24 cellular contexts compared by ENCODE assay signal in genomic region chr6:169909113-169909512, GRCh38.
"Had no signal": no experiment of that assay in that cellular context is flagged by ENCODE, and none has a peak within 500 bp of the region (broad histone marks: within the 10 kb centered on the region; RNA-seq: fewer than 3 reads in every experiment).

No MANE protein-coding gene starts in this region.

- H3K36me3 ChIP-seq: colonic mucosa, esophagus squamous epithelium, gastrocnemius medialis, heart right ventricle, left lung, lower lobe of right lung had no signal

- H3K4me3 ChIP-seq: colonic mucosa, esophagus squamous epithelium, gastrocnemius medialis, heart right ventricle, left lung, lower lobe of right lung, mucosa of descending colon had no signal

- H3K4me3 Mint-ChIP-seq: dendritic cell treated with granulocyte-macrophage colony-stimulating factor and Interleukin-4, amounts not matched to agents 40 ng/mL and 50 ng/mL, for 4 days; effector memory CD8-positive, alpha-beta T cell; endodermal cell; mesothelial cell of epicardium had no signal

- H3K9me3 ChIP-seq: colonic mucosa, esophagus squamous epithelium, gastrocnemius medialis, heart right ventricle, left lung, lower lobe of right lung, mucosa of descending colon had no signal

- DNase-seq: colonic mucosa; cortex of kidney; effector CD8-positive, alpha-beta T cell; effector memory CD8-positive, alpha-beta T cell; endodermal cell; erythroblast; esophagus squamous epithelium; foreskin fibroblast; foreskin melanocyte; glutamatergic neuron; head of caudate nucleus; heart right ventricle; hippocampal formation; left cardiac atrium; left lung; left ventricle myocardium superior; lower lobe of right lung; mesenchymal stem cell; mucosa of descending colon had no signal

- H3K27ac Mint-ChIP-seq: dendritic cell treated with granulocyte-macrophage colony-stimulating factor and Interleukin-4, amounts not matched to agents 40 ng/mL and 50 ng/mL, for 4 days; effector memory CD8-positive, alpha-beta T cell; endodermal cell; mesothelial cell of epicardium had no signal

- H3K9me3 Mint-ChIP-seq: dendritic cell treated with granulocyte-macrophage colony-stimulating factor and Interleukin-4, amounts not matched to agents 40 ng/mL and 50 ng/mL, for 4 days; effector memory CD8-positive, alpha-beta T cell; endodermal cell; mesothelial cell of epicardium had no signal

- H3K27me3 ChIP-seq: colonic mucosa, gastrocnemius medialis, left lung had no signal

- H3K4me1 Mint-ChIP-seq: endodermal cell, mesothelial cell of epicardium had no signal

- H3K27me3 Mint-ChIP-seq: dendritic cell treated with granulocyte-macrophage colony-stimulating factor and Interleukin-4, amounts not matched to agents 40 ng/mL and 50 ng/mL, for 4 days had no signal

- H3K36me3 Mint-ChIP-seq: mesothelial cell of epicardium had no signal

- ATAC-seq: effector memory CD8-positive, alpha-beta T cell; esophagus mucosa; heart right ventricle; left cardiac atrium; left lung; left ventricle myocardium superior; lower lobe of right lung; mucosa of descending colon had no signal

- H3K27ac ChIP-seq: colonic mucosa, epithelial cell of prostate, esophagus squamous epithelium, gastrocnemius medialis, heart right ventricle, left lung, lower lobe of right lung had no signal

- H3K4me1 ChIP-seq: colonic mucosa, gastrocnemius medialis had no signal
